Comparison of ENCODE assay signal across 13 cellular contexts in genomic region chr1:97913506-97913905, GRCh38. TPM values are rescaled to one million over a fixed set of nuclear protein-coding genes. Genes with fewer than 3 reads are reported as not detected.
DNase-seq lines count a peak whose midpoint lies in the region; ATAC-seq and TF ChIP-seq lines count a peak whose summit lies in the region.
"Had no signal": no experiment of that assay in that cellular context is flagged by ENCODE, and none has a peak within 500 bp of the region (broad histone marks: within the 10 kb centered on the region; RNA-seq: fewer than 3 reads in every experiment).

No MANE protein-coding gene starts in this region.

- H3K9me2 ChIP-seq in PC-3 (replicated peaks; ENCODE audit: low read length) (no peaks in the 10 kb centered on the region), GM23338 (ENCODE audit: insufficient read depth) (no peaks in the 10 kb centered on the region)

- no peaks in the 10 kb centered on the region for H3K36me3 Mint-ChIP-seq in GM23338 (ENCODE audit: low read depth)

- H3K27me3 ChIP-seq in PC-3 (ENCODE audit: low read length) (no peaks in the 10 kb centered on the region), GM23338 (ENCODE audit: insufficient read depth) (peaks cover 2% of the 10 kb centered on the region; the same call in 1 of the 2 replicates)

- no peak overlapping the region for H3K9ac ChIP-seq in PC-3 (ENCODE audit: low read length)

- no peaks in the 10 kb centered on the region for H3K36me3 ChIP-seq in PC-3 (ENCODE audit: low read depth, low read length)
- no peaks in the 10 kb centered on the region for H3K36me3 ChIP-seq in GM23338 (ENCODE audit: insufficient read depth)
- H3K36me3 ChIP-seq: HAP-1 had no signal

- no peak overlapping the region for H3K4me3 Mint-ChIP-seq in GM23338
- H3K4me3 Mint-ChIP-seq: B cell; CD4-positive, alpha-beta T cell had no signal

- POLR2A ChIA-PET in PC-3 (lab: Charles Lee; ENCODE audit: unreplicated experiment) = no interaction called here

- no peaks in the 10 kb centered on the region for H4K20me1 ChIP-seq in PC-3 (ENCODE audit: low read length)
- no peaks in the 10 kb centered on the region for H4K20me1 ChIP-seq in GM23338 (replicated peaks; ENCODE audit: insufficient read depth)

- H3F3A ChIP-seq in PC-3 (ENCODE audit: low read length, unreplicated experiment) (no peaks in the 10 kb centered on the region), GM23338 (replicated peaks; ENCODE audit: low read depth) (no peaks in the 10 kb centered on the region)

- CTCF ChIA-PET in PC-3 (lab: Charles Lee) = no interaction called here

- intact Hi-C loops in PC-3 (cut with micrococcal nuclease) = no loop called here

- TF ChIP-seq CTCF in PC-3 (conservative IDR thresholded peaks at IDR 0.05; ENCODE audit: low read depth, low read length) (no peak), GM23338 (conservative IDR thresholded peaks at IDR 0.05; ENCODE audit: low read depth in 2 of 2) (no peak)

- H3K4me2 ChIP-seq in PC-3 (ENCODE audit: low read length) (peak overlapping the region; percentile 11), GM23338 (no peak overlapping the region)

- H3K4me1 ChIP-seq in PC-3 (ENCODE audit: insufficient read depth, low read length) (peaks cover 28% of the 10 kb centered on the region), GM23338 (ENCODE audit: insufficient read depth) (no peaks in the 10 kb centered on the region)
- H3K4me1 ChIP-seq: HAP-1 had no signal

- BruUV-seq in PC-3 (replicated peaks; lab: Mats Ljungman, UMichigan) = no TSS peak

- no peak overlapping the region for H2AFZ ChIP-seq in PC-3 (ENCODE audit: low read length)
- no peak overlapping the region for H2AFZ ChIP-seq in GM23338

- peaks cover 2% of the 10 kb centered on the region for H3K27me3 Mint-ChIP-seq in GM23338 (ENCODE audit: insufficient read depth, low read depth, poor library complexity)
- H3K27me3 Mint-ChIP-seq: B cell; CD4-positive, alpha-beta T cell had no signal

- H3K27ac Mint-ChIP-seq in GM23338 = no peak overlapping the region
- H3K27ac Mint-ChIP-seq: B cell; CD4-positive, alpha-beta T cell had no signal

- peak; percentile 13; the same call in 1 of the 2 replicates for ATAC-seq in PC-3
- ATAC-seq in GM18502 (IDR thresholded peaks at IDR 0.05; ENCODE audit: poor library complexity, unreplicated experiment) = no peak
- no peak for ATAC-seq in GM23338

- no peaks in the 10 kb centered on the region for H3K9me3 Mint-ChIP-seq in GM23338
- H3K9me3 Mint-ChIP-seq: CD4-positive, alpha-beta T cell had no signal

- no peak overlapping the region for H3K4me3 ChIP-seq in PC-3 (ENCODE audit: low read length)
- no peak overlapping the region for H3K4me3 ChIP-seq in GM23338
- H3K4me3 ChIP-seq: HAP-1 had no signal

- no peaks in the 10 kb centered on the region for H3K9me3 ChIP-seq in PC-3 (ENCODE audit: low read length)
- H3K9me3 ChIP-seq: HAP-1 had no signal

- H3K27ac ChIP-seq in PC-3 (ENCODE audit: low read length) = peak overlapping the region; percentile 29
- H3K27ac ChIP-seq in GM23338 (ENCODE audit: low read depth) = no peak overlapping the region
- H3K27ac ChIP-seq: HL-60 had no signal

- DNase-seq in D341Med (ENCODE audit: low spot score) (peak; percentile 9), ELR (ENCODE audit: low read depth) (peak; percentile 54), PC-3 (peak; percentile 55), left kidney (ENCODE audit: low read depth, low spot score) (peak; percentile 22), superior temporal gyrus (ENCODE audit: extremely low spot score) (no peak), GM23338 (ENCODE audit: low spot score) (no peak)
- DNase-seq: C1 segment of cervical spinal cord; CD4-positive, alpha-beta T cell; DMS53 had no signal

- H3K4me1 Mint-ChIP-seq in GM23338 = peaks cover 7% of the 10 kb centered on the region

- H3K79me2 ChIP-seq in PC-3 (ENCODE audit: low read length) (peaks cover 47% of the 10 kb centered on the region), GM23338 (replicated peaks; ENCODE audit: insufficient read depth) (no peaks in the 10 kb centered on the region)

TF ChIP-seq in GM23338, 12 proteins besides CTCF, POLR2A, EP300 and RAD21 (continues in another document):
- no peak for TF ChIP-seq CREB1 (CRISPR knock-in tag; IDR thresholded peaks at IDR 0.05; ENCODE audit: low read depth)
- TF ChIP-seq JUNB (IDR thresholded peaks at IDR 0.05; ENCODE audit: unreplicated experiment) = no peak
- TF ChIP-seq, protein P1, sequence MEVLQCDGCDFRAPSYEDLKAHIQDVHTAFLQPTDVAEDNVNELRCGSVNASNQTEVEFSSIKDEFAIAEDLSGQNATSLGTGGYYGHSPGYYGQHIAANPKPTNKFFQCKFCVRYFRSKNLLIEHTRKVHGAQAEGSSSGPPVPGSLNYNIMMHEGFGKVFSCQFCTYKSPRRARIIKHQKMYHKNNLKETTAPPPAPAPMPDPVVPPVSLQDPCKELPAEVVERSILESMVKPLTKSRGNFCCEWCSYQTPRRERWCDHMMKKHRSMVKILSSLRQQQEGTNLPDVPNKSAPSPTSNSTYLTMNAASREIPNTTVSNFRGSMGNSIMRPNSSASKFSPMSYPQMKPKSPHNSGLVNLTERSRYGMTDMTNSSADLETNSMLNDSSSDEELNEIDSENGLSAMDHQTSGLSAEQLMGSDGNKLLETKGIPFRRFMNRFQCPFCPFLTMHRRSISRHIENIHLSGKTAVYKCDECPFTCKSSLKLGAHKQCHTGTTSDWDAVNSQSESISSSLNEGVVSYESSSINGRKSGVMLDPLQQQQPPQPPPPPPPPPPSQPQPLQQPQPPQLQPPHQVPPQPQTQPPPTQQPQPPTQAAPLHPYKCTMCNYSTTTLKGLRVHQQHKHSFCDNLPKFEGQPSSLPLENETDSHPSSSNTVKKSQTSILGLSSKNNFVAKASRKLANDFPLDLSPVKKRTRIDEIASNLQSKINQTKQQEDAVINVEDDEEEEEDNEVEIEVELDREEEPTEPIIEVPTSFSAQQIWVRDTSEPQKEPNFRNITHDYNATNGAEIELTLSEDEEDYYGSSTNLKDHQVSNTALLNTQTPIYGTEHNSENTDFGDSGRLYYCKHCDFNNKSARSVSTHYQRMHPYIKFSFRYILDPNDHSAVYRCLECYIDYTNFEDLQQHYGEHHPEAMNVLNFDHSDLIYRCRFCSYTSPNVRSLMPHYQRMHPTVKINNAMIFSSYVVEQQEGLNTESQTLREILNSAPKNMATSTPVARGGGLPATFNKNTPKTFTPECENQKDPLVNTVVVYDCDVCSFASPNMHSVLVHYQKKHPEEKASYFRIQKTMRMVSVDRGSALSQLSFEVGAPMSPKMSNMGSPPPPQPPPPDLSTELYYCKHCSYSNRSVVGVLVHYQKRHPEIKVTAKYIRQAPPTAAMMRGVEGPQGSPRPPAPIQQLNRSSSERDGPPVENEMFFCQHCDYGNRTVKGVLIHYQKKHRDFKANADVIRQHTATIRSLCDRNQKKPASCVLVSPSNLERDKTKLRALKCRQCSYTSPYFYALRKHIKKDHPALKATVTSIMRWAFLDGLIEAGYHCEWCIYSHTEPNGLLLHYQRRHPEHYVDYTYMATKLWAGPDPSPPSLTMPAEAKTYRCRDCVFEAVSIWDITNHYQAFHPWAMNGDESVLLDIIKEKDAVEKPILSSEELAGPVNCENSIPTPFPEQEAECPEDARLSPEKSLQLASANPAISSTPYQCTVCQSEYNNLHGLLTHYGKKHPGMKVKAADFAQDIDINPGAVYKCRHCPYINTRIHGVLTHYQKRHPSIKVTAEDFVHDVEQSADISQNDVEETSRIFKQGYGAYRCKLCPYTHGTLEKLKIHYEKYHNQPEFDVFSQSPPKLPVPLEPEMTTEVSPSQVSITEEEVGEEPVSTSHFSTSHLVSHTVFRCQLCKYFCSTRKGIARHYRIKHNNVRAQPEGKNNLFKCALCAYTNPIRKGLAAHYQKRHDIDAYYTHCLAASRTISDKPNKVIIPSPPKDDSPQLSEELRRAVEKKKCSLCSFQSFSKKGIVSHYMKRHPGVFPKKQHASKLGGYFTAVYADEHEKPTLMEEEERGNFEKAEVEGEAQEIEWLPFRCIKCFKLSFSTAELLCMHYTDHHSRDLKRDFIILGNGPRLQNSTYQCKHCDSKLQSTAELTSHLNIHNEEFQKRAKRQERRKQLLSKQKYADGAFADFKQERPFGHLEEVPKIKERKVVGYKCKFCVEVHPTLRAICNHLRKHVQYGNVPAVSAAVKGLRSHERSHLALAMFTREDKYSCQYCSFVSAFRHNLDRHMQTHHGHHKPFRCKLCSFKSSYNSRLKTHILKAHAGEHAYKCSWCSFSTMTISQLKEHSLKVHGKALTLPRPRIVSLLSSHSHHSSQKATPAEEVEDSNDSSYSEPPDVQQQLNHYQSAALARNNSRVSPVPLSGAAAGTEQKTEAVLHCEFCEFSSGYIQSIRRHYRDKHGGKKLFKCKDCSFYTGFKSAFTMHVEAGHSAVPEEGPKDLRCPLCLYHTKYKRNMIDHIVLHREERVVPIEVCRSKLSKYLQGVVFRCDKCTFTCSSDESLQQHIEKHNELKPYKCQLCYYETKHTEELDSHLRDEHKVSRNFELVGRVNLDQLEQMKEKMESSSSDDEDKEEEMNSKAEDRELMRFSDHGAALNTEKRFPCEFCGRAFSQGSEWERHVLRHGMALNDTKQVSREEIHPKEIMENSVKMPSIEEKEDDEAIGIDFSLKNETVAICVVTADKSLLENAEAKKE (CRISPR knock-in tag; IDR thresholded peaks at IDR 0.05) = no peak
- no peak for TF ChIP-seq NANOG (IDR thresholded peaks at IDR 0.05; ENCODE audit: borderline replicate concordance)
- TF ChIP-seq POLR2AphosphoS5 (IDR thresholded peaks at IDR 0.05; ENCODE audit: low read depth) = no peak
- TF ChIP-seq ZNF331 (CRISPR knock-in tag; IDR thresholded peaks at IDR 0.05; ENCODE audit: low read depth) = no peak

RNA-seq across cellular contexts. Expression of gene DPYD, which starts 7.3 kb away (rescaled TPM):
- total RNA-seq in PC-3 (2014; rRNA removed) = 11.7 and 12.8 TPM in 2 replicates
- total RNA-seq in GM23338 (2014; rRNA removed; shearing (Covaris generic)) = 0.82 and 1.6 TPM in 2 replicates
- 0.33 and 0.50 TPM in 2 replicates for polyA plus RNA-seq in GM23338 (2016; fragmentation: Nextera tagmentation; extraction: Ambion mirVana)

Comparison
In these comparisons a context has a peak if more than half of its experiments do, and no peak if none do; other contexts are left out.
1. DNase-seq: peak in D341Med (single experiment), ELR (single experiment), PC-3 (single experiment) and left kidney (single experiment); none in superior temporal gyrus (single experiment) and GM23338 (single experiment).